Comparison of ENCODE assay signal across 11 cellular contexts in genomic region chr2:37415128-37415817, GRCh38.
DNase-seq lines count a peak whose midpoint lies in the region; ATAC-seq and TF ChIP-seq lines count a peak whose summit lies in the region.
"Had no signal": no experiment of that assay in that cellular context is flagged by ENCODE, and none has a peak within 500 bp of the region (broad histone marks: within the 10 kb centered on the region; RNA-seq: fewer than 3 reads in every experiment).

No MANE protein-coding gene starts in this region.

- H3K4me3 ChIP-seq in epithelial cell of proximal tubule (ENCODE audit: low read depth, low read length) (no peak overlapping the region), smooth muscle cell (no peak overlapping the region), HAP-1 (no peak overlapping the region)
- H3K4me3 ChIP-seq: upper lobe of left lung had no signal

- H3F3A ChIP-seq in smooth muscle cell (ENCODE audit: low read depth) = peaks cover 5% of the 10 kb centered on the region

- H3K9me3 ChIP-seq in smooth muscle cell (replicated peaks; ENCODE audit: low read depth) (no peaks in the 10 kb centered on the region), HAP-1 (no peaks in the 10 kb centered on the region)
- H3K9me3 ChIP-seq: upper lobe of left lung had no signal

- ATAC-seq in GM19452 (IDR thresholded peaks at IDR 0.05; ENCODE audit: unreplicated experiment) = no peak

- H3K4me2 ChIP-seq in smooth muscle cell = peak overlapping the region; percentile 63

- TF ChIP-seq CTCF in epithelial cell of proximal tubule (conservative IDR thresholded peaks at IDR 0.05; ENCODE audit: low read depth, low read length) = peak; percentile 33
- TF ChIP-seq CTCF in smooth muscle cell (IDR thresholded peaks at IDR 0.05; ENCODE audit: borderline replicate concordance, insufficient read depth, poor library complexity, severe bottlenecking) = peak; percentile 8

- WGBS in smooth muscle cell (ENCODE audit: low lambda C conversion rate) = 55% methylated on average over 7 of the region's 7 CpGs

- no peak overlapping the region for H3K9ac ChIP-seq in smooth muscle cell (ENCODE audit: low read depth)
- H3K9ac ChIP-seq: parathyroid adenoma had no signal

- no peaks in the 10 kb centered on the region for H4K20me1 ChIP-seq in smooth muscle cell (ENCODE audit: low read depth)

- in situ Hi-C loops in HAP-1 (cut with MboI; ENCODE audit: low sequenced_read_pairs) = no loop called here

- H3K27me3 ChIP-seq in smooth muscle cell (ENCODE audit: low read depth) = no peaks in the 10 kb centered on the region
- no peaks in the 10 kb centered on the region for H3K27me3 ChIP-seq in HAP-1 (ENCODE audit: low read depth)
- H3K27me3 ChIP-seq: upper lobe of left lung had no signal

- peaks cover 7% of the 10 kb centered on the region for H3K4me1 ChIP-seq in smooth muscle cell (ENCODE audit: low read depth)
- peaks cover 4% of the 10 kb centered on the region for H3K4me1 ChIP-seq in HAP-1
- H3K4me1 ChIP-seq: parathyroid adenoma had no signal

- peak; percentile 27 for DNase-seq in NCI-H345 (lab: John Stamatoyannopoulos, UW)
- no peak for DNase-seq in NCI-H345 treated with DMSO at 0.1 percent for 48 hours (lab: John Stamatoyannopoulos, UW; ENCODE audit: unreplicated experiment)
- peak; percentile 66 for DNase-seq in NCI-H748 (lab: John Stamatoyannopoulos, UW; ENCODE audit: unreplicated experiment)
- DNase-seq in epithelial cell of proximal tubule (ENCODE audit: low read depth) = no peak
- DNase-seq in smooth muscle cell (lab: John Stamatoyannopoulos, UW; ENCODE audit: unreplicated experiment) = no peak
- DNase-seq in ureter (ENCODE audit: low spot score) = no peak
- DNase-seq in HAP-1 (ENCODE audit: low spot score in 2 of 2) = no peak
- DNase-seq: CD4-positive, alpha-beta T cell had no signal

- H3K36me3 ChIP-seq in smooth muscle cell (ENCODE audit: low read depth) = no peaks in the 10 kb centered on the region
- H3K36me3 ChIP-seq in HAP-1 (replicated peaks) = no peaks in the 10 kb centered on the region
- H3K36me3 ChIP-seq: upper lobe of left lung had no signal

- peak overlapping the region; percentile 2 for H2AFZ ChIP-seq in smooth muscle cell (ENCODE audit: low read depth)
- H2AFZ ChIP-seq: parathyroid adenoma had no signal

- H3K27ac ChIP-seq in smooth muscle cell (ENCODE audit: low read depth) = no peak overlapping the region
- H3K27ac ChIP-seq: parathyroid adenoma, upper lobe of left lung had no signal

- no peaks in the 10 kb centered on the region for H3K79me2 ChIP-seq in smooth muscle cell (ENCODE audit: low read depth)
- H3K79me2 ChIP-seq: parathyroid adenoma had no signal

Comparison
In these comparisons a context has a peak if more than half of its experiments do, and no peak if none do; other contexts are left out.
1. DNase-seq: peak in NCI-H345 (single experiment) and NCI-H748 (single experiment); none in NCI-H345 treated with DMSO at 0.1 percent for 48 hours (single experiment), epithelial cell of proximal tubule (single experiment), smooth muscle cell (single experiment), ureter (single experiment) and HAP-1 (0 of 2).